ENCODE assay signal across 2 cellular contexts in genomic region chr1:58749646-58750045, GRCh38.
TF ChIP-seq lines count a peak whose summit lies in the region.

No MANE protein-coding gene starts in this region.

TF ChIP-seq in GM23338, 12 proteins besides CTCF, POLR2A, EP300 and RAD21:
- TF ChIP-seq EZH2 (IDR thresholded peaks at IDR 0.05; ENCODE audit: low read depth, unreplicated experiment) (no peak), ETS1 (IDR thresholded peaks at IDR 0.05) (no peak)

TF ChIP-seq in endothelial cell of umbilical vein, 7 proteins besides CTCF, POLR2A, EP300 and RAD21:
- no peak for TF ChIP-seq MYC (IDR thresholded peaks at IDR 0.05; ENCODE audit: low read depth, low read length)
- no peak for TF ChIP-seq EZH2 (IDR thresholded peaks at IDR 0.05; ENCODE audit: borderline replicate concordance, low read depth, low read length, severe bottlenecking)
- TF ChIP-seq JUN (IDR thresholded peaks at IDR 0.05; ENCODE audit: borderline replicate concordance, insufficient read depth, insufficient read length, low read depth): no peak
- no peak for TF ChIP-seq MAX (IDR thresholded peaks at IDR 0.05; ENCODE audit: insufficient read depth, insufficient read length)
- TF ChIP-seq FOS (IDR thresholded peaks at IDR 0.05; ENCODE audit: borderline replicate concordance, insufficient read depth, low read length): no peak
- no peak for TF ChIP-seq GATA2 (IDR thresholded peaks at IDR 0.05; ENCODE audit: insufficient read depth, insufficient read length, low read depth, low read length)
- no peak for TF ChIP-seq POLR2AphosphoS5 (IDR thresholded peaks at IDR 0.05; ENCODE audit: insufficient read depth, low read depth, low read length)
